ENCODE assay signal across 16 cellular contexts in genomic region chr12:120223458-120224303, GRCh38. TPM values are rescaled to one million over a fixed set of nuclear protein-coding genes. Genes with fewer than 3 reads are reported as not detected.
A peak's percentile ranks its signal among the peaks of the same experiment; 100 is the strongest.
DNase-seq lines count a peak whose midpoint lies in the region; ATAC-seq and TF ChIP-seq lines count a peak whose summit lies in the region.
"Had no signal": no experiment of that assay in that cellular context is flagged by ENCODE, and none has a peak within 500 bp of the region (broad histone marks: within the 10 kb centered on the region; RNA-seq: fewer than 3 reads in every experiment).

No MANE protein-coding gene starts in this region.

- peak overlapping the region; percentile 29 for H3K18ac ChIP-seq in neuronal stem cell (ENCODE audit: low read length)

- no peak overlapping the region for H2BK15ac ChIP-seq in neuronal stem cell (ENCODE audit: low read length)

- intact Hi-C loops in esophagus muscularis mucosa (cut with DNase I): no loop called here

- no peak overlapping the region for H3K4me3 Mint-ChIP-seq in type B pancreatic cell
- H3K4me3 Mint-ChIP-seq: T-cell, WTC11 had no signal

- H3K27me3 ChIP-seq in BLaER1 (no peaks in the 10 kb centered on the region), esophagus muscularis mucosa (no peaks in the 10 kb centered on the region), neuronal stem cell (ENCODE audit: control insufficient read depth in 3 of 3, insufficient read depth in 3 of 3, low read depth in 1 of 3, low read length in 3 of 3) (no peaks in the 10 kb centered on the region)
- no peaks in the 10 kb centered on the region for H3K27me3 ChIP-seq in effector memory CD4-positive, alpha-beta T cell (replicated peaks; ENCODE audit: control insufficient read depth, insufficient read depth, low read length, poor library complexity, severe bottlenecking)

- TF ChIP-seq EP300 in esophagus muscularis mucosa (IDR thresholded peaks at IDR 0.05): no peak

- TF ChIP-seq POLR2A in esophagus muscularis mucosa (IDR thresholded peaks at IDR 0.05; ENCODE audit: low read depth): no peak

- H3K9me3 Mint-ChIP-seq in type B pancreatic cell: no peaks in the 10 kb centered on the region
- H3K9me3 Mint-ChIP-seq: activated naive CD8-positive, alpha-beta T cell treated with anti-CD3 and anti-CD28 coated beads, Interleukin-2, amount 10 ng/mL, durations not matched to agents 7 days and 5 days; naive thymus-derived CD8-positive, alpha-beta T cell; T-cell; WTC11 had no signal

- H3K4me1 ChIP-seq in BLaER1 (peaks cover 42% of the 10 kb centered on the region), esophagus muscularis mucosa (peaks cover 45 to 59% (median 48%) of the 10 kb centered on the region in 4 donors), neuronal stem cell (ENCODE audit: control insufficient read depth in 2 of 2, insufficient read depth in 1 of 2, low read depth in 1 of 2, low read length in 2 of 2) (peaks cover 16 to 25% of the 10 kb centered on the region in 2 donors)
- H3K4me1 ChIP-seq in effector memory CD4-positive, alpha-beta T cell (ENCODE audit: control insufficient read depth, insufficient read depth, low read length, poor library complexity, severe bottlenecking): peaks cover 20% of the 10 kb centered on the region

- H3K14ac ChIP-seq in neuronal stem cell (ENCODE audit: low read length): no peak overlapping the region

- CTCF ChIA-PET in RWPE1 (lab: Yijun Ruan, JAX): no interaction called here

- no peaks in the 10 kb centered on the region for H4K20me1 ChIP-seq in BLaER1

- POLR2A ChIA-PET in RWPE1 (lab: Yijun Ruan, JAX; ENCODE audit: low non-redundant PET): no interaction called here

- H3K4me1 Mint-ChIP-seq in type B pancreatic cell (ENCODE audit: unreplicated experiment): peaks cover 18% of the 10 kb centered on the region

- no peak for ATAC-seq in HG02981 (IDR thresholded peaks at IDR 0.05; ENCODE audit: unreplicated experiment)
- no peak for ATAC-seq in HG03469 (IDR thresholded peaks at IDR 0.05; ENCODE audit: unreplicated experiment)
- ATAC-seq: naive thymus-derived CD8-positive, alpha-beta T cell; T-cell; WTC11 had no signal

- TF ChIP-seq CTCF in RWPE1 (conservative IDR thresholded peaks at IDR 0.05; ENCODE audit: low read depth) (no peak), esophagus muscularis mucosa (IDR thresholded peaks at IDR 0.05) (no peak), type B pancreatic cell (conservative IDR thresholded peaks at IDR 0.05) (no peak)

- H2BK5ac ChIP-seq in neuronal stem cell (ENCODE audit: low read length): no peak overlapping the region

- H3K79me1 ChIP-seq in neuronal stem cell (ENCODE audit: low read depth, low read length): peaks cover 3% of the 10 kb centered on the region

- H2AFZ ChIP-seq in neuronal stem cell (ENCODE audit: low read length): no peak overlapping the region

- no peak overlapping the region for H2BK120ac ChIP-seq in neuronal stem cell (ENCODE audit: low read depth, low read length)

- H3K4me3 ChIP-seq in BLaER1: no peak overlapping the region
- H3K4me3 ChIP-seq in esophagus muscularis mucosa: peak overlapping the region in 1 of 4 donors; percentile 21
- no peak overlapping the region for H3K4me3 ChIP-seq in neuronal stem cell (ENCODE audit: low read length in 2 of 2)
- H3K4me3 ChIP-seq in effector memory CD4-positive, alpha-beta T cell (ENCODE audit: insufficient read depth, low read depth, low read length, poor library complexity, severe bottlenecking): no peak overlapping the region

- no peak overlapping the region for H2BK12ac ChIP-seq in neuronal stem cell (ENCODE audit: low read length)

- H3K9me3 ChIP-seq in BLaER1: no peaks in the 10 kb centered on the region
- no peaks in the 10 kb centered on the region for H3K9me3 ChIP-seq in esophagus muscularis mucosa
- no peaks in the 10 kb centered on the region for H3K9me3 ChIP-seq in neuronal stem cell (replicated peaks in 1 of 2; ENCODE audit: control insufficient read depth in 2 of 2, insufficient read depth in 1 of 2, low read depth in 1 of 2, low read length in 2 of 2)
- H3K9me3 ChIP-seq in effector memory CD4-positive, alpha-beta T cell (ENCODE audit: control insufficient read depth, low read length): no peaks in the 10 kb centered on the region

- H3K4ac ChIP-seq in neuronal stem cell (ENCODE audit: low read length): no peak overlapping the region

- peak overlapping the region; percentile 86 for H3K4me2 ChIP-seq in BLaER1
- H3K4me2 ChIP-seq in neuronal stem cell (ENCODE audit: insufficient read depth, low read length, poor library complexity, severe bottlenecking): no peak overlapping the region

- H4K91ac ChIP-seq in neuronal stem cell (ENCODE audit: low read depth, low read length, poor library complexity): no peak overlapping the region

- no peak overlapping the region for H3K27ac Mint-ChIP-seq in type B pancreatic cell
- H3K27ac Mint-ChIP-seq: WTC11 had no signal

- H3K9ac ChIP-seq in BLaER1: no peak overlapping the region
- H3K9ac ChIP-seq in neuronal stem cell (ENCODE audit: low read depth, low read length, poor library complexity): peak overlapping the region; percentile 7

- 83% methylated on average over 16 of the region's 19 CpGs for WGBS in esophagus muscularis mucosa
- WGBS in neuronal stem cell (ENCODE audit: extremely low coverage in 2 of 2, insufficient read length in 2 of 2, insufficient replicate concordance in 1 of 2), 2 donors: no CpG with 5 or more reads among the region's 19 CpGs

- H3K36me3 ChIP-seq in BLaER1 (peaks cover 50% of the 10 kb centered on the region), esophagus muscularis mucosa (peaks cover 46 to 71% (median 68%) of the 10 kb centered on the region in 4 donors), neuronal stem cell (replicated peaks in 1 of 2; ENCODE audit: control insufficient read depth in 2 of 2, insufficient read depth in 2 of 2, low read length in 2 of 2) (peaks cover 33 to 59% of the 10 kb centered on the region in 2 donors)
- peaks cover 68% of the 10 kb centered on the region for H3K36me3 ChIP-seq in effector memory CD4-positive, alpha-beta T cell (ENCODE audit: control insufficient read depth, insufficient read depth, low read length)

- peaks cover 5% of the 10 kb centered on the region for H3K36me3 Mint-ChIP-seq in type B pancreatic cell

- H4K8ac ChIP-seq in neuronal stem cell (ENCODE audit: low read depth, low read length): no peak overlapping the region

- H3K27ac ChIP-seq in BLaER1 (no peak overlapping the region), RWPE1 (peak overlapping the region; percentile 79), esophagus muscularis mucosa (replicated peaks in 1 of 4) (peak overlapping the region; percentile 64 to 77 (median 71)), neuronal stem cell (replicated peaks; ENCODE audit: low read length) (no peak overlapping the region)
- H3K27ac ChIP-seq in effector memory CD4-positive, alpha-beta T cell (ENCODE audit: insufficient read depth, low read length, poor library complexity, severe bottlenecking): no peak overlapping the region

- H3K27me3 Mint-ChIP-seq in type B pancreatic cell: no peaks in the 10 kb centered on the region
- H3K27me3 Mint-ChIP-seq: activated naive CD8-positive, alpha-beta T cell treated with anti-CD3 and anti-CD28 coated beads, Interleukin-2, amount 10 ng/mL, durations not matched to agents 7 days and 5 days; naive thymus-derived CD8-positive, alpha-beta T cell; T-cell had no signal

- no peak overlapping the region for H2AK5ac ChIP-seq in neuronal stem cell (ENCODE audit: low read depth, low read length)

- no peak for DNase-seq in RWPE1 (ENCODE audit: low spot score)
- no peak for DNase-seq in esophagus muscularis mucosa (ENCODE audit: extremely low spot score)
- no peak for DNase-seq in neuronal stem cell (ENCODE audit: low spot score)
- DNase-seq in type B pancreatic cell (ENCODE audit: extremely low spot score, unreplicated experiment): no peak
- no peak for DNase-seq in effector memory CD4-positive, alpha-beta T cell
- DNase-seq: activated CD8-positive, alpha-beta memory T cell treated with anti-CD3 and anti-CD28 coated beads, Interleukin-2, amount 50 U/mL, for 48 hours; activated naive CD8-positive, alpha-beta T cell treated with anti-CD3 and anti-CD28 coated beads, Interleukin-2, amount 10 ng/mL, durations not matched to agents 7 days and 5 days; central memory CD4-positive, alpha-beta T cell; glutamatergic neuron; naive thymus-derived CD8-positive, alpha-beta T cell; stimulated activated CD4-positive, alpha-beta T cell treated with anti-CD3 and anti-CD28 coated beads, Interleukin-2, amount 100 ng/mL, for 48 hours; T-cell had no signal

- H3K23ac ChIP-seq in neuronal stem cell (ENCODE audit: low read depth, low read length, poor library complexity): no peak overlapping the region

RNA-seq across cellular contexts. Expression of gene RPLP0, which starts 22.8 kb away (rescaled TPM):
- total RNA-seq in esophagus muscularis mucosa (1,000 to 10,000 TPM; 2,092 to 2,985 (median 2,271) TPM), type B pancreatic cell (ENCODE audit: low replicate concordance) (2,585 and 2,806 TPM in 2 replicates)
- 4,689 TPM for polyA plus RNA-seq in neuronal stem cell (2013, experiment 1 of 2)
- polyA plus RNA-seq in neuronal stem cell (2013, experiment 2 of 2): 4,697 TPM

RNA-seq across cellular contexts. Expression of gene GCN1, which starts 29.2 kb away (rescaled TPM):
- total RNA-seq in esophagus muscularis mucosa (10 to 100 TPM; 38.6 to 94.6 (median 49.3) TPM), type B pancreatic cell (ENCODE audit: low replicate concordance) (114 and 130 TPM in 2 replicates)
- 20.7 TPM for polyA plus RNA-seq in neuronal stem cell (2013, experiment 1 of 2)
- 19.8 TPM for polyA plus RNA-seq in neuronal stem cell (2013, experiment 2 of 2)

RNA-seq across cellular contexts. Expression of gene PXN, which starts 41.8 kb away (rescaled TPM):
- total RNA-seq in esophagus muscularis mucosa: 10 to 100 TPM; 51.9 to 89.4 (median 71.9) TPM
- 29.0 TPM for polyA plus RNA-seq in neuronal stem cell (2013, experiment 1 of 2)
- polyA plus RNA-seq in neuronal stem cell (2013, experiment 2 of 2): 29.6 TPM
- 60.7 and 127 TPM in 2 replicates for total RNA-seq in type B pancreatic cell (ENCODE audit: low replicate concordance)

Comparison
In these comparisons a context has a peak if more than half of its experiments do, and no peak if none do; other contexts are left out.
1. H3K27ac ChIP-seq: peak in RWPE1 (single experiment) and esophagus muscularis mucosa (4 of 4); none in BLaER1 (single experiment), neuronal stem cell (single experiment) and effector memory CD4-positive, alpha-beta T cell (single experiment).